ENCODE assay signal across 1 cellular context in genomic region chr3:197317250-197317963, GRCh38.
A peak's percentile ranks its signal among the peaks of the same experiment; 100 is the strongest.
TF ChIP-seq lines count a peak whose summit lies in the region.

No MANE protein-coding gene starts in this region.

TF ChIP-seq in HCT116, 20 proteins besides CTCF, POLR2A, EP300 and RAD21 (continued from another document):
- TF ChIP-seq REST (IDR thresholded peaks at IDR 0.05; ENCODE audit: low read depth) (no peak), ATF3 (IDR thresholded peaks at IDR 0.05) (no peak), SP1 (IDR thresholded peaks at IDR 0.05; ENCODE audit: low read depth) (peak; percentile 39; the same call in 1 of the 2 replicates), POLR2AphosphoS5 (IDR thresholded peaks at IDR 0.05; ENCODE audit: low read depth, low read length) (peak; percentile 21; the same call in 1 of the 2 replicates), EGR1 (IDR thresholded peaks at IDR 0.05; ENCODE audit: low read depth) (peak; percentile 20; the same call in 1 of the 2 replicates), FOSL1 (IDR thresholded peaks at IDR 0.05; ENCODE audit: low read depth) (peak; percentile 84), ZFX (IDR thresholded peaks at IDR 0.05) (no peak), JUND (IDR thresholded peaks at IDR 0.05) (peak; percentile 73), ZBTB33 (IDR thresholded peaks at IDR 0.05; ENCODE audit: extremely low read depth, insufficient replicate concordance, low read length) (no peak), ZNF274 (IDR thresholded peaks at IDR 0.05; ENCODE audit: low read depth, low read length) (no peak), SIN3A (IDR thresholded peaks at IDR 0.05; ENCODE audit: low read depth) (0 out of 2 replicates have a peak, but pooled peaks have one; percentile 15)
TF ChIP-seq in HCT116: peak in this region for 8.
